ENCODE assay signal across 11 cellular contexts in the genomic region with DNA sequence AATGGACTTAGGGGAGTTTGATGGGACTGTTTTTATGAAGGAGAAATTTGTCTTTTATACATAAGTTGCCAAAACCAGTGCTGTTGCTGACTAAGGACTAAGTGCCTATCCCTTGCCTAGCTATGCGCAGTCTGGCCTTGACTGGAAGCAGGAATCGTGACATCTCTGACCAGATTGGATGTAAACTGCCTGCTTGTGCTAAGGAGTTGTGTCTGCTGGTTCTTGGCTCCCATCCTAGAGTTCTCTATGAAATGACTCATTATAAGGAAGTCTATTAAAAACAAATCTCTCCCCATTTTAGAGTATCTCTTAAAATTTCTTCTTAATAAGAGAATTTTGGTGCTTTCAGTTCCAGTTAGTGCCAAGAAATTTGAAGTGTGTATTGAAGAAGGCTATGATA.
DNase-seq lines count a peak whose midpoint lies in the region; ATAC-seq, FAIRE-seq and TF ChIP-seq lines count a peak whose summit lies in the region.
"Had no signal": no experiment of that assay in that cellular context is flagged by ENCODE, and none has a peak within 500 bp of the region (broad histone marks: within the 10 kb centered on the region; RNA-seq: fewer than 3 reads in every experiment).

No MANE protein-coding gene starts in this region.

- TF ChIP-seq CTCF in brain (conservative IDR thresholded peaks at IDR 0.05) (no peak), upper lobe of left lung (IDR thresholded peaks at IDR 0.05) (no peak), neural progenitor cell (IDR thresholded peaks at IDR 0.05) (no peak)

- peaks cover 0 to 15% (median 13%) of the 10 kb centered on the region in 5 experiments for H3K9me3 Mint-ChIP-seq in brain
- H3K9me3 Mint-ChIP-seq in neural progenitor cell = no peaks in the 10 kb centered on the region

- no peaks in the 10 kb centered on the region for H3K79me2 ChIP-seq in neural progenitor cell (ENCODE audit: low read depth)

- H3K36me3 ChIP-seq in upper lobe of left lung (no peaks in the 10 kb centered on the region), neural progenitor cell (no peaks in the 10 kb centered on the region)
- H3K36me3 ChIP-seq: tibial nerve had no signal

- ATAC-seq in upper lobe of left lung (ENCODE audit: low FRiP score in 2 of 2) = peak; percentile 74 to 85
- ATAC-seq in HG02870 (IDR thresholded peaks at IDR 0.05; ENCODE audit: unreplicated experiment) = no peak

- H3K27me3 ChIP-seq in upper lobe of left lung (no peaks in the 10 kb centered on the region), neural progenitor cell (no peaks in the 10 kb centered on the region)
- H3K27me3 ChIP-seq: tibial nerve had no signal

- H3K9ac ChIP-seq in neural progenitor cell = no peak overlapping the region

- H3K27me3 Mint-ChIP-seq in brain = no peaks in the 10 kb centered on the region
- peaks cover 3% of the 10 kb centered on the region for H3K27me3 Mint-ChIP-seq in neural progenitor cell (ENCODE audit: insufficient read depth, low read depth)

- H3K4me2 ChIP-seq in neural progenitor cell = no peak overlapping the region

- peak; percentile 78 for FAIRE-seq in islet of Langerhans (lab: Jason Lieb, UNC)
- FAIRE-seq: A204.1 had no signal

- H3F3A ChIP-seq in neural progenitor cell (ENCODE audit: low read depth) = no peaks in the 10 kb centered on the region

- peaks cover 0 to 15% (median 8%) of the 10 kb centered on the region in 4 donors for H3K4me1 ChIP-seq in upper lobe of left lung
- H3K4me1 ChIP-seq in neural progenitor cell = no peaks in the 10 kb centered on the region

- TF ChIP-seq EP300 in upper lobe of left lung (IDR thresholded peaks at IDR 0.05) = no peak

- WGBS in upper lobe of left lung, 2 donors = 39 to 59% methylated on average over 2 of the region's 2 CpGs

- H3K4me1 Mint-ChIP-seq in brain (peaks cover 31% of the 10 kb centered on the region), neural progenitor cell (no peaks in the 10 kb centered on the region)

- DNase-seq in NCI-H1105 treated with DMSO at 0.1 percent for 48 hours (lab: John Stamatoyannopoulos, UW) = peak; percentile 8
- DNase-seq in NCI-H1105 (lab: John Stamatoyannopoulos, UW) = no peak
- peak in 1 of 2 donors; percentile 22 for DNase-seq in upper lobe of left lung
- no peak for DNase-seq in NCI-H2107 treated with DMSO at 0.1 percent for 48 hours (lab: John Stamatoyannopoulos, UW; ENCODE audit: unreplicated experiment)
- no peak for DNase-seq in neural progenitor cell (ENCODE audit: low spot score)
- DNase-seq: T-helper 1 cell had no signal

- H2AFZ ChIP-seq in neural progenitor cell (replicated peaks) = no peak overlapping the region

- no peak overlapping the region for H3K27ac ChIP-seq in upper lobe of left lung
- no peak overlapping the region for H3K27ac ChIP-seq in neural progenitor cell

- H3K4me3 ChIP-seq in upper lobe of left lung (no peak overlapping the region), neural progenitor cell (no peak overlapping the region)
- H3K4me3 ChIP-seq: tibial nerve had no signal

- H3K27ac Mint-ChIP-seq in brain (peak overlapping the region in 4 of 5 experiments; percentile 19 to 42 (median 30)), neural progenitor cell (no peak overlapping the region)

- H3K4me3 Mint-ChIP-seq in brain (no peak overlapping the region), neural progenitor cell (no peak overlapping the region)

- no peaks in the 10 kb centered on the region for H4K20me1 ChIP-seq in neural progenitor cell (ENCODE audit: low read depth)

- TF ChIP-seq POLR2A in upper lobe of left lung (IDR thresholded peaks at IDR 0.05) = no peak

- H3K9me3 ChIP-seq in upper lobe of left lung (no peaks in the 10 kb centered on the region), neural progenitor cell (ENCODE audit: low read depth) (no peaks in the 10 kb centered on the region)
- H3K9me3 ChIP-seq: tibial nerve had no signal

- H3K36me3 Mint-ChIP-seq in brain (peaks cover 24% of the 10 kb centered on the region), neural progenitor cell (no peaks in the 10 kb centered on the region)
